Comparison of ENCODE assay signal across 23 cellular contexts in the genomic region with DNA sequence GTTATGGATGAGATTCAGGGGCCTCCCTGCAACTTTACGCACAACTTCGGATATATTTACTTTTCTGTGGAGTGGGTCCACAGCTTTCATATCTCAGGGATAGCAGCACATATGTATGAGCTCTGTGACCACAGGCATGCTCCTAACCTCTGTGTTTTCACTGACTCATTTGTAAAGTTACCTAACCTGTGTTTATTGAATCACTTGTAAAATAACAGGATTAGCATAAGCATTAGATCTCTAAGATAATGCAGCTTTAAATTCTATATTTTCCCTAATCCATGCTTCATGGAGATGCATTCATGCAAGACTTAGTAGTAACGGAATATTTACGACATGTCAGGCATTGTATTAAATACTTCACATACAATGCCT. TPM values are rescaled to one million over a fixed set of nuclear protein-coding genes. Genes with fewer than 3 reads are reported as not detected.
DNase-seq lines count a peak whose midpoint lies in the region; ATAC-seq and TF ChIP-seq lines count a peak whose summit lies in the region.
"Had no signal": no experiment of that assay in that cellular context is flagged by ENCODE, and none has a peak within 500 bp of the region (broad histone marks: within the 10 kb centered on the region; RNA-seq: fewer than 3 reads in every experiment).

No MANE protein-coding gene starts in this region.

- H3K4me3 ChIP-seq in astrocyte of the spinal cord (ENCODE audit: low read depth, low read length), result no peak overlapping the region
- no peak overlapping the region for H3K4me3 ChIP-seq in foreskin fibroblast (ENCODE audit: low read depth in 1 of 2, low read length in 2 of 2)
- H3K4me3 ChIP-seq: mucosa of descending colon had no signal

- no peak overlapping the region for H3K27ac Mint-ChIP-seq in activated CD8-positive, alpha-beta T cell treated with anti-CD3 and anti-CD28 coated beads for 36 hours
- H3K27ac Mint-ChIP-seq: activated CD4-positive, alpha-beta memory T cell treated with anti-CD3 and anti-CD28 coated beads, Interleukin-2, amount 10 ng/mL, durations not matched to agents 7 days and 5 days; activated naive CD8-positive, alpha-beta T cell treated with anti-CD3 and anti-CD28 coated beads for 36 hours; activated T-cell treated with anti-CD3 and anti-CD28 coated beads, Interleukin-2, amount 50 U/mL, for 24 hours; CD8-positive, alpha-beta T cell; stimulated activated effector memory CD8-positive, alpha-beta T cell treated with anti-CD3 and anti-CD28 coated beads, Interleukin-12 subunit alpha, Interleukin-12 subunit beta, amount 100 ng/mL, for 72 hours had no signal

- H3K4me3 Mint-ChIP-seq in activated CD8-positive, alpha-beta T cell treated with anti-CD3 and anti-CD28 coated beads for 36 hours, result no peak overlapping the region
- H3K4me3 Mint-ChIP-seq: activated CD4-positive, alpha-beta memory T cell treated with anti-CD3 and anti-CD28 coated beads, Interleukin-2, amount 10 ng/mL, durations not matched to agents 7 days and 5 days; activated naive CD8-positive, alpha-beta T cell treated with anti-CD3 and anti-CD28 coated beads for 36 hours; activated T-cell treated with anti-CD3 and anti-CD28 coated beads, Interleukin-2, amount 50 U/mL, for 24 hours; CD8-positive, alpha-beta T cell; stimulated activated effector memory CD8-positive, alpha-beta T cell treated with anti-CD3 and anti-CD28 coated beads, Interleukin-12 subunit alpha, Interleukin-12 subunit beta, amount 100 ng/mL, for 72 hours had no signal

- intact Hi-C loops in activated CD8-positive, alpha-beta T cell treated with anti-CD3 and anti-CD28 coated beads for 36 hours (cut with micrococcal nuclease), result no loop called here

- peaks cover 4% of the 10 kb centered on the region for H3K9me3 Mint-ChIP-seq in activated CD8-positive, alpha-beta T cell treated with anti-CD3 and anti-CD28 coated beads for 36 hours
- H3K9me3 Mint-ChIP-seq: activated CD4-positive, alpha-beta memory T cell treated with anti-CD3 and anti-CD28 coated beads, Interleukin-2, amount 10 ng/mL, durations not matched to agents 7 days and 5 days; activated naive CD8-positive, alpha-beta T cell treated with anti-CD3 and anti-CD28 coated beads for 36 hours; activated T-cell treated with anti-CD3 and anti-CD28 coated beads, Interleukin-2, amount 50 U/mL, for 24 hours; CD8-positive, alpha-beta T cell had no signal

- CTCF ChIA-PET in activated CD8-positive, alpha-beta T cell treated with anti-CD3 and anti-CD28 coated beads for 36 hours (lab: Charles Lee), result no interaction called here

- DNase-seq in AG08396 (ENCODE audit: low spot score) (peak; percentile 18), HPDE6-E6E7 (ENCODE audit: extremely low spot score) (peak; percentile 31), astrocyte of the spinal cord (ENCODE audit: low read depth, low spot score) (peak; percentile 56), foreskin fibroblast (peak; percentile 38 to 60), HuH-7 (ENCODE audit: low spot score) (no peak), NCI-H2081 (lab: John Stamatoyannopoulos, UW) (no peak)
- no peak for DNase-seq in activated CD4-positive, alpha-beta T cell treated with anti-CD3 and anti-CD28 coated beads, Interleukin-2, amount 50 U/mL, for 48 hours
- DNase-seq in activated CD8-positive, alpha-beta T cell treated with anti-CD3 and anti-CD28 coated beads for 36 hours, result no peak
- DNase-seq: activated CD4-positive, alpha-beta memory T cell treated with anti-CD3 and anti-CD28 coated beads, Interleukin-2, amount 10 ng/mL, durations not matched to agents 7 days and 5 days; activated naive CD8-positive, alpha-beta T cell treated with anti-CD3 and anti-CD28 coated beads for 36 hours; activated T-cell treated with anti-CD3 and anti-CD28 coated beads, Interleukin-2, amount 50 U/mL, for 24 hours; CD8-positive, alpha-beta T cell; DND-41; effector CD8-positive, alpha-beta T cell; mucosa of descending colon; NCI-H1694 treated with DMSO at 0.1 percent for 48 hours; NCI-H446; stimulated activated CD4-positive, alpha-beta T cell treated with anti-CD3 and anti-CD28 coated beads, Interleukin-15, amount 100 ng/mL, for 24 hours; T-helper 1 cell had no signal

- no peaks in the 10 kb centered on the region for H3K36me3 Mint-ChIP-seq in activated CD8-positive, alpha-beta T cell treated with anti-CD3 and anti-CD28 coated beads for 36 hours (ENCODE audit: low read depth)
- H3K36me3 Mint-ChIP-seq: activated naive CD8-positive, alpha-beta T cell treated with anti-CD3 and anti-CD28 coated beads for 36 hours; CD8-positive, alpha-beta T cell; stimulated activated effector memory CD8-positive, alpha-beta T cell treated with anti-CD3 and anti-CD28 coated beads, Interleukin-12 subunit alpha, Interleukin-12 subunit beta, amount 100 ng/mL, for 72 hours had no signal

- POLR2A ChIA-PET in activated CD8-positive, alpha-beta T cell treated with anti-CD3 and anti-CD28 coated beads for 36 hours (lab: Charles Lee), result no interaction called here

- ATAC-seq in activated CD8-positive, alpha-beta T cell treated with anti-CD3 and anti-CD28 coated beads for 36 hours, result no peak
- ATAC-seq: CD8-positive, alpha-beta T cell; left lobe of liver; mucosa of descending colon; Right ventricle myocardium inferior; stimulated activated effector memory CD8-positive, alpha-beta T cell treated with anti-CD3 and anti-CD28 coated beads, Interleukin-12 subunit alpha, Interleukin-12 subunit beta, amount 100 ng/mL, for 72 hours had no signal

- no peak for TF ChIP-seq CTCF in astrocyte of the spinal cord (IDR thresholded peaks at IDR 0.05; ENCODE audit: low read depth, low read length)
- TF ChIP-seq CTCF in foreskin fibroblast (IDR thresholded peaks at IDR 0.05; ENCODE audit: low read depth, low read length), result no peak
- no peak for TF ChIP-seq CTCF in activated CD8-positive, alpha-beta T cell treated with anti-CD3 and anti-CD28 coated beads for 36 hours (IDR thresholded peaks at IDR 0.05)

- no peaks in the 10 kb centered on the region for H3K4me1 Mint-ChIP-seq in activated CD8-positive, alpha-beta T cell treated with anti-CD3 and anti-CD28 coated beads for 36 hours (ENCODE audit: low read depth)
- H3K4me1 Mint-ChIP-seq: activated CD4-positive, alpha-beta memory T cell treated with anti-CD3 and anti-CD28 coated beads, Interleukin-2, amount 10 ng/mL, durations not matched to agents 7 days and 5 days; activated naive CD8-positive, alpha-beta T cell treated with anti-CD3 and anti-CD28 coated beads for 36 hours; stimulated activated effector memory CD8-positive, alpha-beta T cell treated with anti-CD3 and anti-CD28 coated beads, Interleukin-12 subunit alpha, Interleukin-12 subunit beta, amount 100 ng/mL, for 72 hours had no signal

- in situ Hi-C loops in astrocyte of the spinal cord (cut with HindIII; ENCODE audit: low sequenced_read_pairs), result no loop called here

- H3K27me3 Mint-ChIP-seq in activated CD8-positive, alpha-beta T cell treated with anti-CD3 and anti-CD28 coated beads for 36 hours, result no peaks in the 10 kb centered on the region
- H3K27me3 Mint-ChIP-seq: activated CD4-positive, alpha-beta memory T cell treated with anti-CD3 and anti-CD28 coated beads, Interleukin-2, amount 10 ng/mL, durations not matched to agents 7 days and 5 days; activated T-cell treated with anti-CD3 and anti-CD28 coated beads, Interleukin-2, amount 50 U/mL, for 24 hours had no signal

RNA-seq across cellular contexts. Expression of a gene that starts 47.9 kb away (rescaled TPM):
- total RNA-seq in activated CD8-positive, alpha-beta T cell treated with anti-CD3 and anti-CD28 coated beads for 36 hours, result not detected
- total RNA-seq: activated CD4-positive, alpha-beta memory T cell treated with anti-CD3 and anti-CD28 coated beads, Interleukin-2, amount 10 ng/mL, durations not matched to agents 7 days and 5 days; activated naive CD8-positive, alpha-beta T cell treated with anti-CD3 and anti-CD28 coated beads for 36 hours; CD8-positive, alpha-beta T cell; frontal cortex; left lobe of liver; mucosa of descending colon; Right ventricle myocardium inferior had no signal

Comparison
In these comparisons a context has a peak if more than half of its experiments do, and no peak if none do; other contexts are left out.
1. DNase-seq: peak in AG08396 (single experiment), HPDE6-E6E7 (single experiment), astrocyte of the spinal cord (single experiment) and foreskin fibroblast (2 of 2); none in activated CD4-positive, alpha-beta T cell treated with anti-CD3 and anti-CD28 coated beads, Interleukin-2, amount 50 U/mL, for 48 hours (0 of 2), activated CD8-positive, alpha-beta T cell treated with anti-CD3 and anti-CD28 coated beads for 36 hours (single experiment), HuH-7 (single experiment) and NCI-H2081 (0 of 2).